ENCODE assay signal across 8 cellular contexts in the genomic region with DNA sequence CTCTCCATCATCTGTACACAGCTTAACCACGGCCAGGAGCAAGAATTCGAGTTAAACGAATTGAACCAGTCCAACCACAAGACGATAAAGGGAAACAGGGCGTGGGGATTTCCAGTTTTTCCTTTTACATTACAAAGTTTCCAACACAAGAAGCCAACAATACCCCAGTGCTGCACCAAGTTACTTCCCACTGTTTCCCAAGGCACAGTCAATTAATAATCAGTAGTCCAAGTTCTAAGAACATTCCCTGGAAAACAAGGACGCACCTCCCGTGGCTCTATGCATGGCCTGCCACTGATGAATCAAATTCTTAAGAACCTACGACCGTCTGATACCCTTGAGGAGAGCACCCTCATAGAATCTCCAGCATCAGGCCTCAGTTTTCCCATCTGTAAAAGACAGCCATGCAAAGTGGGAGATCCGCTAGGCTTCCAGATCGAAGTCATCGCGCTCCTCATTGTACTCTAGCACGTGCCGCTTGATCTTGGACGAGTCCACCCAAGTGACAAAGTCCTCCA. TPM values are rescaled to one million over a fixed set of nuclear protein-coding genes. Genes with fewer than 3 reads are reported as not detected.
DNase-seq lines count a peak whose midpoint lies in the region; ATAC-seq and TF ChIP-seq lines count a peak whose summit lies in the region.

No MANE protein-coding gene starts in this region.

- H3K27me3 Mint-ChIP-seq in CD4-positive, alpha-beta memory T cell: no peaks in the 10 kb centered on the region
- no peaks in the 10 kb centered on the region for H3K27me3 Mint-ChIP-seq in effector memory CD8-positive, alpha-beta T cell
- H3K27me3 Mint-ChIP-seq in neural progenitor cell (ENCODE audit: insufficient read depth, low read depth): peaks cover 8% of the 10 kb centered on the region

- peaks cover 40% of the 10 kb centered on the region for H3K4me1 ChIP-seq in CD4-positive, alpha-beta memory T cell (ENCODE audit: insufficient read depth, low read length)
- H3K4me1 ChIP-seq in neural progenitor cell: no peaks in the 10 kb centered on the region

- H3K9me3 ChIP-seq in CD4-positive, alpha-beta memory T cell (ENCODE audit: control insufficient read depth in 1 of 2, low read length in 2 of 2): no peaks in the 10 kb centered on the region
- no peaks in the 10 kb centered on the region for H3K9me3 ChIP-seq in neural progenitor cell (ENCODE audit: low read depth)

- H3F3A ChIP-seq in neural progenitor cell (ENCODE audit: low read depth): peaks cover 26% of the 10 kb centered on the region

- no peaks in the 10 kb centered on the region for H3K27me3 ChIP-seq in CD4-positive, alpha-beta memory T cell (ENCODE audit: insufficient read depth, low read length)
- no peaks in the 10 kb centered on the region for H3K27me3 ChIP-seq in neural progenitor cell

- H3K4me2 ChIP-seq in neural progenitor cell: peak overlapping the region; percentile 87

- H3K4me3 ChIP-seq in CD4-positive, alpha-beta memory T cell (ENCODE audit: low read length in 2 of 2): peak overlapping the region; percentile 55 to 96
- H3K4me3 ChIP-seq in neural progenitor cell: peak overlapping the region; percentile 91

- TF ChIP-seq CTCF in neural progenitor cell (IDR thresholded peaks at IDR 0.05): no peak

- ATAC-seq in effector memory CD8-positive, alpha-beta T cell (replicated peaks): no peak
- no peak for ATAC-seq in HG03025 (IDR thresholded peaks at IDR 0.05; ENCODE audit: low FRiP score, unreplicated experiment)

- peak overlapping the region; percentile 76 for H2AFZ ChIP-seq in neural progenitor cell (replicated peaks)

- intact Hi-C loops in CD4-positive, alpha-beta memory T cell (cut with micrococcal nuclease): no loop called here

- H3K36me3 Mint-ChIP-seq in CD4-positive, alpha-beta memory T cell: peaks cover 4 to 25% of the 10 kb centered on the region in 2 donors
- peaks cover 32% of the 10 kb centered on the region for H3K36me3 Mint-ChIP-seq in effector memory CD8-positive, alpha-beta T cell (ENCODE audit: insufficient read depth)
- peaks cover 2% of the 10 kb centered on the region for H3K36me3 Mint-ChIP-seq in neural progenitor cell

- peak overlapping the region; percentile 87 to 98 (median 94) for H3K4me3 Mint-ChIP-seq in CD4-positive, alpha-beta memory T cell
- peak overlapping the region; percentile 88 to 91 for H3K4me3 Mint-ChIP-seq in effector memory CD8-positive, alpha-beta T cell
- H3K4me3 Mint-ChIP-seq in neural progenitor cell: peak overlapping the region; percentile 90

- H4K20me1 ChIP-seq in neural progenitor cell (ENCODE audit: low read depth): peaks cover 31% of the 10 kb centered on the region

- H3K27ac ChIP-seq in CD4-positive, alpha-beta memory T cell (ENCODE audit: low read depth, low read length): peak overlapping the region; percentile 81
- H3K27ac ChIP-seq in neural progenitor cell: no peak overlapping the region

- peak overlapping the region; percentile 79 to 98 (median 96) for H3K27ac Mint-ChIP-seq in CD4-positive, alpha-beta memory T cell
- peak overlapping the region; percentile 91 to 94 for H3K27ac Mint-ChIP-seq in effector memory CD8-positive, alpha-beta T cell
- H3K27ac Mint-ChIP-seq in neural progenitor cell: peak overlapping the region; percentile 50

- H3K9ac ChIP-seq in neural progenitor cell: peak overlapping the region; percentile 78

- H3K79me2 ChIP-seq in neural progenitor cell (ENCODE audit: low read depth): peaks cover 36% of the 10 kb centered on the region

- POLR2A ChIA-PET in CD4-positive, alpha-beta memory T cell (lab: Charles Lee; ENCODE audit: partially characterized antibody): interaction anchor here (0.6 to 7.3 kb wide), 22 partner anchors 8 to 616 kb away, joined by 3 to 209 read pairs (median 10); partner anchors contain the start of genes MAN2C1, PPCDC, PTPN9 and SIN3A

- H3K36me3 ChIP-seq in CD4-positive, alpha-beta memory T cell (ENCODE audit: insufficient read depth, low read length): no peaks in the 10 kb centered on the region
- H3K36me3 ChIP-seq in neural progenitor cell: no peaks in the 10 kb centered on the region

- CTCF ChIA-PET in CD4-positive, alpha-beta memory T cell (lab: Charles Lee; ENCODE audit: partially characterized antibody): interaction anchor here (1.1 to 5.2 kb wide), 15 partner anchors 8 to 287 kb away, joined by 3 to 69 read pairs (median 8); partner anchors contain the start of genes MAN2C1, SIN3A, SNUPN and SNX33

- no peaks in the 10 kb centered on the region for H3K9me3 Mint-ChIP-seq in CD4-positive, alpha-beta memory T cell
- no peaks in the 10 kb centered on the region for H3K9me3 Mint-ChIP-seq in effector memory CD8-positive, alpha-beta T cell
- no peaks in the 10 kb centered on the region for H3K9me3 Mint-ChIP-seq in neural progenitor cell

- peaks cover 30 to 61% (median 38%) of the 10 kb centered on the region in 4 donors for H3K4me1 Mint-ChIP-seq in CD4-positive, alpha-beta memory T cell
- peaks cover 33 to 34% of the 10 kb centered on the region in 2 donors for H3K4me1 Mint-ChIP-seq in effector memory CD8-positive, alpha-beta T cell (ENCODE audit: low read depth in 2 of 2)
- H3K4me1 Mint-ChIP-seq in neural progenitor cell: peaks cover 28% of the 10 kb centered on the region

- peak in 1 of 5 donors; percentile 54 for DNase-seq in CD4-positive, alpha-beta memory T cell
- DNase-seq in NCI-H226: peak; percentile 6
- no peak for DNase-seq in effector memory CD8-positive, alpha-beta T cell
- DNase-seq in neural progenitor cell (ENCODE audit: low spot score): no peak
- no peak for DNase-seq in stimulated activated naive CD4-positive, alpha-beta T cell treated with Interleukin-2 at 50 U/mL for 16 hours (lab: John Stamatoyannopoulos, UW)
- DNase-seq in cerebellar nuclear complex (lab: John Stamatoyannopoulos, UW): no peak
- DNase-seq in OCI-M2 (lab: John Stamatoyannopoulos, UW; ENCODE audit: unreplicated experiment): no peak

RNA-seq across cellular contexts. Expression of gene IMP3, which starts 0.8 kb away (rescaled TPM):
- 10 to 100 TPM; 85.5 to 96.9 TPM for total RNA-seq in CD4-positive, alpha-beta memory T cell
- polyA plus RNA-seq in CD4-positive, alpha-beta memory T cell: 100 to 1,000 TPM; 191 to 211 TPM
- total RNA-seq in neural progenitor cell (ENCODE audit: low replicate concordance): 62.1 and 96.1 TPM in 2 replicates

RNA-seq across cellular contexts. Expression of gene SNX33, which starts 8.5 kb away (rescaled TPM):
- total RNA-seq in CD4-positive, alpha-beta memory T cell: 1 to 10 TPM; 3.5 to 3.8 TPM
- 1 to 10 TPM in 1 of 2 donors, under 1 TPM in 1; 0.33 to 1.6 TPM for polyA plus RNA-seq in CD4-positive, alpha-beta memory T cell
- 10.1 and 20.7 TPM in 2 replicates for total RNA-seq in neural progenitor cell (ENCODE audit: low replicate concordance)

RNA-seq across cellular contexts. Expression of gene SNUPN, which starts 13.7 kb away (rescaled TPM):
- total RNA-seq in CD4-positive, alpha-beta memory T cell: 10 to 100 TPM; 21.0 to 23.5 TPM
- 10 to 100 TPM; 25.2 to 35.2 TPM for polyA plus RNA-seq in CD4-positive, alpha-beta memory T cell
- 18.4 and 20.7 TPM in 2 replicates for total RNA-seq in neural progenitor cell (ENCODE audit: low replicate concordance)
